In genomic region chr18:11658989-11659388, GRCh38 we compare ENCODE assay signal across 1 cellular context.
TF ChIP-seq lines count a peak whose summit lies in the region.

No MANE protein-coding gene starts in this region.

TF ChIP-seq in HepG2, 621 proteins besides CTCF, POLR2A, EP300 and RAD21:
- TF ChIP-seq CEBPG (CRISPR knock-in tag; IDR thresholded peaks at IDR 0.05) = peak; percentile 46; the same call in 1 of the 2 replicates
- peak in 1 of 2 experiments; percentile 45; a peak in 1 of 4 replicates for TF ChIP-seq ATF4 (CRISPR knock-in tag; IDR thresholded peaks at IDR 0.05)
- TF ChIP-seq JARID2 (CRISPR knock-in tag; IDR thresholded peaks at IDR 0.05; ENCODE audit: insufficient replicate concordance) = no peak
- TF ChIP-seq, protein P1, sequence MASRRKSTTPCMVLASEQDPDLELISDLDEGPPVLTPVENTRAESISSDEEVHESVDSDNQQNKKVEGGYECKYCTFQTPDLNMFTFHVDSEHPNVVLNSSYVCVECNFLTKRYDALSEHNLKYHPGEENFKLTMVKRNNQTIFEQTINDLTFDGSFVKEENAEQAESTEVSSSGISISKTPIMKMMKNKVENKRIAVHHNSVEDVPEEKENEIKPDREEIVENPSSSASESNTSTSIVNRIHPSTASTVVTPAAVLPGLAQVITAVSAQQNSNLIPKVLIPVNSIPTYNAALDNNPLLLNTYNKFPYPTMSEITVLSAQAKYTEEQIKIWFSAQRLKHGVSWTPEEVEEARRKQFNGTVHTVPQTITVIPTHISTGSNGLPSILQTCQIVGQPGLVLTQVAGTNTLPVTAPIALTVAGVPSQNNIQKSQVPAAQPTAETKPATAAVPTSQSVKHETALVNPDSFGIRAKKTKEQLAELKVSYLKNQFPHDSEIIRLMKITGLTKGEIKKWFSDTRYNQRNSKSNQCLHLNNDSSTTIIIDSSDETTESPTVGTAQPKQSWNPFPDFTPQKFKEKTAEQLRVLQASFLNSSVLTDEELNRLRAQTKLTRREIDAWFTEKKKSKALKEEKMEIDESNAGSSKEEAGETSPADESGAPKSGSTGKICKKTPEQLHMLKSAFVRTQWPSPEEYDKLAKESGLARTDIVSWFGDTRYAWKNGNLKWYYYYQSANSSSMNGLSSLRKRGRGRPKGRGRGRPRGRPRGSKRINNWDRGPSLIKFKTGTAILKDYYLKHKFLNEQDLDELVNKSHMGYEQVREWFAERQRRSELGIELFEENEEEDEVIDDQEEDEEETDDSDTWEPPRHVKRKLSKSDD (CRISPR knock-in tag; IDR thresholded peaks at IDR 0.05; ENCODE audit: low read depth) = no peak
- TF ChIP-seq, protein P2, sequence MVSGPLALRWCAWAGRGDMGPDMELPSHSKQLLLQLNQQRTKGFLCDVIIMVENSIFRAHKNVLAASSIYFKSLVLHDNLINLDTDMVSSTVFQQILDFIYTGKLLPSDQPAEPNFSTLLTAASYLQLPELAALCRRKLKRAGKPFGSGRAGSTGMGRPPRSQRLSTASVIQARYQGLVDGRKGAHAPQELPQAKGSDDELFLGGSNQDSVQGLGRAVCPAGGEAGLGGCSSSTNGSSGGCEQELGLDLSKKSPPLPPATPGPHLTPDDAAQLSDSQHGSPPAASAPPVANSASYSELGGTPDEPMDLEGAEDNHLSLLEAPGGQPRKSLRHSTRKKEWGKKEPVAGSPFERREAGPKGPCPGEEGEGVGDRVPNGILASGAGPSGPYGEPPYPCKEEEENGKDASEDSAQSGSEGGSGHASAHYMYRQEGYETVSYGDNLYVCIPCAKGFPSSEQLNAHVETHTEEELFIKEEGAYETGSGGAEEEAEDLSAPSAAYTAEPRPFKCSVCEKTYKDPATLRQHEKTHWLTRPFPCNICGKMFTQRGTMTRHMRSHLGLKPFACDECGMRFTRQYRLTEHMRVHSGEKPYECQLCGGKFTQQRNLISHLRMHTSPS (CRISPR knock-in tag; IDR thresholded peaks at IDR 0.05; ENCODE audit: low read depth) = no peak
- no peak for TF ChIP-seq CCAR2 (optimal IDR thresholded peaks at IDR 0.05; ENCODE audit: low read depth, low read length)
- peak; percentile 82; the same call in 1 of the 2 replicates for TF ChIP-seq CEBPB (IDR thresholded peaks at IDR 0.05; ENCODE audit: borderline replicate concordance, low read depth, low read length)
